In genomic region chr17:50556803-50557202, GRCh38 we compare ENCODE assay signal across 1 cellular context.
TF ChIP-seq lines count a peak whose summit lies in the region.

No MANE protein-coding gene starts in this region.

TF ChIP-seq in IMR-90, 13 proteins besides CTCF, POLR2A, EP300 and RAD21:
- TF ChIP-seq NFE2L2 (IDR thresholded peaks at IDR 0.05; ENCODE audit: low read depth, low read length) (no peak), CEBPB (IDR thresholded peaks at IDR 0.05; ENCODE audit: low read depth, low read length) (no peak), ELK1 (IDR thresholded peaks at IDR 0.05; ENCODE audit: borderline replicate concordance, low read depth, low read length) (no peak), MAZ (IDR thresholded peaks at IDR 0.05; ENCODE audit: borderline replicate concordance, low read depth, low read length) (no peak), RFX5 (IDR thresholded peaks at IDR 0.05; ENCODE audit: low read depth, low read length) (no peak), BHLHE40 (IDR thresholded peaks at IDR 0.05; ENCODE audit: low read depth, low read length) (no peak), MXI1 (IDR thresholded peaks at IDR 0.05; ENCODE audit: borderline replicate concordance, low read depth, low read length) (no peak), FOS (IDR thresholded peaks at IDR 0.05; ENCODE audit: low read depth, low read length) (no peak), RCOR1 (IDR thresholded peaks at IDR 0.05; ENCODE audit: insufficient replicate concordance, low read length) (no peak), SMC3 (IDR thresholded peaks at IDR 0.05; ENCODE audit: low read depth, low read length) (no peak), MAFK (IDR thresholded peaks at IDR 0.05; ENCODE audit: low read depth, low read length) (no peak)
